Comparison of ENCODE assay signal across 8 cellular contexts in the genomic region with DNA sequence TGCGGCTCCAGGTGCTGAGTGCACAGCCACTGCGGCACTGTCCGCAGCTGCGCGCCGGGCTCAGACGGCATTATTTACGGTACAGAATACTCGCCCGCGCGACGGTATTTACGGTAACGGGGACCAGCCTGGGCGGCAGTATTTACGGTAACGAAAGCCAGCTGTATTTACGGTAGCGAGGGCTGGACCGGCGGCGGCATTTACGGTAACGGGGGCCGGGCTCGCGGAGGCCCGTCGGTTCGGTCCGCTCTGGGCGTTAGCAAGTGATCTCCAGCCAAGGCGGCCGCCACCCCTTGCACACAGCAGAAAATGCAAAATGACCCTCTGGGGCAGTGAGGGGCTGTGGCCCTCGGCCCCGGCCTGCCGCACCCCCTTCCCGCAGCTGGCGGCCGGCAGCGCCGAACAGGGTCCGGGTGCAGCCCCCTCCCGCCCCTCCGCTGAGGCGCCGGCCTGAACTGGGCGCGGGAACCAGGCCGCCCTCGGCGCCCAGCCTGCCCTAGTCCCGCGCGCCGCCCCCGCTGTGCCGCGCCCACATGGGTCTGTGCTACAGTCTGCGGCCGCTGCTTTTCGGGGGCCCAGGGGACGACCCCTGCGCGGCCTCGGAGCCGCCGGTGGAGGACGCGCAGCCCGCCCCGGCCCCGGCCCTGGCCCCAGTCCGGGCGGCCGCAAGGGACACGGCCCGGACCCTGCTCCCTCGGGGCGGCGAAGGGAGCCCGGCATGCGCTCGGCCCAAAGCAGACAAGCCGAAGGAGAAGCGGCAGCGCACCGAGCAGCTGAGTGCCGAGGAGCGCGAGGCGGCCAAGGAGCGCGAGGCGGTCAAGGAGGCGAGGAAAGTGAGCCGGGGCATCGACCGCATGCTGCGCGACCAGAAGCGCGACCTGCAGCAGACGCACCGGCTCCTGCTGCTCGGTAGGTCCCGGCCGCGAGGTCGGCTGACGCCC. TPM values are rescaled to one million over a fixed set of nuclear protein-coding genes. Genes with fewer than 3 reads are reported as not detected.
DNase-seq lines count a peak whose midpoint lies in the region; ATAC-seq and TF ChIP-seq lines count a peak whose summit lies in the region.

Gene GNAL, plus strand, starts transcription at position 234 of the 941 bp plus-strand sequence. Its CDS starts 300 bp downstream, at position 534.

- H3K27me3 ChIP-seq in esophagus (ENCODE audit: control insufficient read depth in 1 of 2, insufficient read depth in 2 of 2, low read length in 2 of 2) = no peaks in the 10 kb centered on the region

- WGBS in esophagus, 2 donors = 1% methylated on average over 106 to 112 of the region's 112 CpGs

- peak; percentile 84 for ATAC-seq in HG03045 (IDR thresholded peaks at IDR 0.05; ENCODE audit: unreplicated experiment)
- no peak for ATAC-seq in GM21717 (IDR thresholded peaks at IDR 0.05; ENCODE audit: unreplicated experiment)

- DNase-seq in GM12865 (ENCODE audit: low read depth) = peak; percentile 89
- DNase-seq in NCI-H510A treated with DMSO at 0.1 percent for 48 hours (lab: John Stamatoyannopoulos, UW) = peak; percentile 81
- DNase-seq in activated T-cell treated with anti-CD3 and anti-CD28 coated beads for 1 hour (ENCODE audit: low read depth) = peak; percentile 19
- DNase-seq in midbrain (lab: John Stamatoyannopoulos, UW) = peak; percentile 77
- peak; percentile 41 to 53 for DNase-seq in stimulated activated CD8-positive, alpha-beta memory T cell treated with anti-CD3 and anti-CD28 coated beads, Interleukin-2, amount 100 ng/mL, for 48 hours (ENCODE audit: low read depth in 2 of 2)

- peak within 1 kb of the TSS; percentile 24; the same call in 1 of the 2 replicates for H3K4me3 ChIP-seq in GM12865 (ENCODE audit: low read depth, low read length)
- H3K4me3 ChIP-seq in esophagus (ENCODE audit: low read depth in 1 of 2, low read length in 2 of 2) = peak within 1 kb of the TSS; percentile 62 to 74

- H3K36me3 ChIP-seq in esophagus (ENCODE audit: control insufficient read depth in 2 of 2, insufficient read depth in 2 of 2, low read length in 1 of 2) = no peaks in the 10 kb centered on the region

- no peaks in the 10 kb centered on the region for H3K9me3 ChIP-seq in esophagus (ENCODE audit: control insufficient read depth in 2 of 2, insufficient read depth in 1 of 2, low read depth in 1 of 2, low read length in 1 of 2)

- no peaks in the 10 kb centered on the region for H3K4me1 ChIP-seq in esophagus (ENCODE audit: control insufficient read depth in 2 of 2, insufficient read depth in 2 of 2, low read length in 1 of 2)

- peak within 1 kb of the TSS; percentile 53 to 78 for H3K27ac ChIP-seq in esophagus (ENCODE audit: low read depth in 2 of 2, low read length in 1 of 2)

- TF ChIP-seq CTCF in GM12865 (IDR thresholded peaks at IDR 0.05; ENCODE audit: insufficient read depth, low read depth, low read length, missing control alignments) = no peak

RNA-seq across cellular contexts. Expression of gene GNAL, which starts in this region (rescaled TPM):
- polyA plus RNA-seq in esophagus = 1 to 10 TPM; 1.6 to 2.1 TPM

Comparison
In these comparisons a context has a peak if more than half of its experiments do, and no peak if none do; other contexts are left out.
1. DNase-seq: peak in every context shown above with its lines; median percentile 89 in GM12865; 81 in NCI-H510A treated with DMSO at 0.1 percent for 48 hours; 77 in midbrain; 47 in stimulated activated CD8-positive, alpha-beta memory T cell treated with anti-CD3 and anti-CD28 coated beads, Interleukin-2, amount 100 ng/mL, for 48 hours; 19 in activated T-cell treated with anti-CD3 and anti-CD28 coated beads for 1 hour.